Comparison of ENCODE assay signal across 1 cellular context in genomic region chr1:115530407-115530806, GRCh38.
TF ChIP-seq lines count a peak whose summit lies in the region.

No MANE protein-coding gene starts in this region.

TF ChIP-seq in GM23338, 12 proteins besides CTCF, POLR2A, EP300 and RAD21 (continued from another document):
- no peak for TF ChIP-seq ZNF462 (CRISPR knock-in tag; IDR thresholded peaks at IDR 0.05)
- no peak for TF ChIP-seq ZNF114 (CRISPR knock-in tag; IDR thresholded peaks at IDR 0.05)
- no peak for TF ChIP-seq POLR2AphosphoS5 (IDR thresholded peaks at IDR 0.05; ENCODE audit: low read depth)
- TF ChIP-seq CREB1 (CRISPR knock-in tag; IDR thresholded peaks at IDR 0.05; ENCODE audit: low read depth) = no peak
- TF ChIP-seq STAT1 (IDR thresholded peaks at IDR 0.05; ENCODE audit: unreplicated experiment) = no peak
